In genomic region chr4:176690716-176691115, GRCh38 we compare ENCODE assay signal across 6 cellular contexts.
"Had no signal": no experiment of that assay in that cellular context is flagged by ENCODE, and none has a peak within 500 bp of the region (broad histone marks: within the 10 kb centered on the region; RNA-seq: fewer than 3 reads in every experiment).

No MANE protein-coding gene starts in this region.

- H3K27ac ChIP-seq: HL-60 had no signal

- H2AFZ ChIP-seq: GM23338 had no signal

- H3K27ac Mint-ChIP-seq: GM23338, H9, IgD-negative memory B cell had no signal

- H3K36me3 Mint-ChIP-seq: IgD-negative memory B cell had no signal

- ATAC-seq: GM23338, HepG2 had no signal

- H3K4me1 Mint-ChIP-seq: GM23338, H9, IgD-negative memory B cell had no signal

- H3K4me3 Mint-ChIP-seq: GM23338, H9, IgD-negative memory B cell had no signal

- DNase-seq: H9, HCEC 1CT had no signal

- H3K27me3 Mint-ChIP-seq: IgD-negative memory B cell had no signal

- H3K4me3 ChIP-seq: GM23338 had no signal

- H3K9me3 Mint-ChIP-seq: GM23338, H9 had no signal

- H3K4me2 ChIP-seq: GM23338 had no signal
